Comparison of ENCODE assay signal across 14 cellular contexts in genomic region chr5:150575745-150576448, GRCh38.
"Had no signal": no experiment of that assay in that cellular context is flagged by ENCODE, and none has a peak within 500 bp of the region (broad histone marks: within the 10 kb centered on the region; RNA-seq: fewer than 3 reads in every experiment).

No MANE protein-coding gene starts in this region.

- H3K27ac Mint-ChIP-seq: activated CD4-positive, alpha-beta memory T cell treated with anti-CD3 and anti-CD28 coated beads, Interleukin-2, amount 10 ng/mL, durations not matched to agents 7 days and 5 days; activated T-cell treated with anti-CD3 and anti-CD28 coated beads, Interleukin-2, amount 50 U/mL, for 72 hours; stimulated activated memory B cell treated with anti-CD40 and anti-IgM and Interleukin-4, amounts not matched to agents 10 μg/mL and 1 μg/mL and 100 μg/mL, for 72 hours; WTC11 had no signal

- ATAC-seq: activated T-cell treated with anti-CD3 and anti-CD28 coated beads, Interleukin-2, amount 50 U/mL, for 72 hours; gastrocnemius medialis; heart left ventricle; left cardiac atrium had no signal

- DNase-seq: activated CD4-positive, alpha-beta memory T cell treated with anti-CD3 and anti-CD28 coated beads, Interleukin-2, amount 10 ng/mL, durations not matched to agents 7 days and 5 days; activated CD4-positive, alpha-beta T cell treated with anti-CD3 and anti-CD28 coated beads for 4 hours; activated T-cell treated with anti-CD3 and anti-CD28 coated beads, Interleukin-2, amount 50 U/mL, for 72 hours; erythroblast; left cardiac atrium; psoas muscle; T-helper 2 cell had no signal

- H3K9me3 ChIP-seq: ascending aorta, gastrocnemius medialis, heart left ventricle, psoas muscle, uterus had no signal

- H3K27me3 ChIP-seq: ascending aorta, dorsolateral prefrontal cortex, gastrocnemius medialis, heart left ventricle, uterus had no signal

- H3K36me3 ChIP-seq: ascending aorta, gastrocnemius medialis, heart left ventricle, uterus had no signal

- H3K4me3 Mint-ChIP-seq: activated CD4-positive, alpha-beta memory T cell treated with anti-CD3 and anti-CD28 coated beads, Interleukin-2, amount 10 ng/mL, durations not matched to agents 7 days and 5 days; activated T-cell treated with anti-CD3 and anti-CD28 coated beads, Interleukin-2, amount 50 U/mL, for 72 hours; stimulated activated memory B cell treated with anti-CD40 and anti-IgM and Interleukin-4, amounts not matched to agents 10 μg/mL and 1 μg/mL and 100 μg/mL, for 72 hours; WTC11 had no signal

- H3K4me1 Mint-ChIP-seq: activated CD4-positive, alpha-beta memory T cell treated with anti-CD3 and anti-CD28 coated beads, Interleukin-2, amount 10 ng/mL, durations not matched to agents 7 days and 5 days; stimulated activated memory B cell treated with anti-CD40 and anti-IgM and Interleukin-4, amounts not matched to agents 10 μg/mL and 1 μg/mL and 100 μg/mL, for 72 hours; WTC11 had no signal

- H3K4me1 ChIP-seq: ascending aorta, gastrocnemius medialis, psoas muscle, uterus had no signal

- H3K27ac ChIP-seq: ascending aorta, dorsolateral prefrontal cortex, gastrocnemius medialis, heart left ventricle, psoas muscle, uterus had no signal

- H3K4me3 ChIP-seq: ascending aorta, dorsolateral prefrontal cortex, gastrocnemius medialis, heart left ventricle, psoas muscle, uterus had no signal

- H3K36me3 Mint-ChIP-seq: stimulated activated memory B cell treated with anti-CD40 and anti-IgM and Interleukin-4, amounts not matched to agents 10 μg/mL and 1 μg/mL and 100 μg/mL, for 72 hours; WTC11 had no signal

- H3K9me3 Mint-ChIP-seq: activated CD4-positive, alpha-beta memory T cell treated with anti-CD3 and anti-CD28 coated beads, Interleukin-2, amount 10 ng/mL, durations not matched to agents 7 days and 5 days; activated T-cell treated with anti-CD3 and anti-CD28 coated beads, Interleukin-2, amount 50 U/mL, for 72 hours; stimulated activated memory B cell treated with anti-CD40 and anti-IgM and Interleukin-4, amounts not matched to agents 10 μg/mL and 1 μg/mL and 100 μg/mL, for 72 hours; WTC11 had no signal
